Comparison of ENCODE assay signal across 8 cellular contexts in genomic region chr4:55435136-55435535, GRCh38. TPM values are rescaled to one million over a fixed set of nuclear protein-coding genes. Genes with fewer than 3 reads are reported as not detected.
A peak's percentile ranks its signal among the peaks of the same experiment; 100 is the strongest.
DNase-seq lines count a peak whose midpoint lies in the region; ATAC-seq and TF ChIP-seq lines count a peak whose summit lies in the region.

No MANE protein-coding gene starts in this region.

- H3K27me3 ChIP-seq in BE2C: no peaks in the 10 kb centered on the region
- no peaks in the 10 kb centered on the region for H3K27me3 ChIP-seq in effector memory CD4-positive, alpha-beta T cell (replicated peaks; ENCODE audit: control insufficient read depth, insufficient read depth, low read length, poor library complexity, severe bottlenecking)

- ATAC-seq in GM19351 (IDR thresholded peaks at IDR 0.05; ENCODE audit: unreplicated experiment) (peak; percentile 75), GM18517 (IDR thresholded peaks at IDR 0.05; ENCODE audit: unreplicated experiment) (no peak)

- H3K4me1 ChIP-seq in BE2C: no peaks in the 10 kb centered on the region
- peaks cover 5% of the 10 kb centered on the region for H3K4me1 ChIP-seq in effector memory CD4-positive, alpha-beta T cell (ENCODE audit: control insufficient read depth, insufficient read depth, low read length, poor library complexity, severe bottlenecking)

- H3K4me3 ChIP-seq in BE2C (ENCODE audit: low read depth, low read length) (no peak overlapping the region), retinal pigment epithelial cell (ENCODE audit: low read length) (no peak overlapping the region)
- H3K4me3 ChIP-seq in effector memory CD4-positive, alpha-beta T cell (ENCODE audit: insufficient read depth, low read depth, low read length, poor library complexity, severe bottlenecking): no peak overlapping the region

- H3K27ac ChIP-seq in effector memory CD4-positive, alpha-beta T cell (ENCODE audit: insufficient read depth, low read length, poor library complexity, severe bottlenecking): peak overlapping the region; percentile 18

- DNase-seq in BE2C: no peak
- peak; percentile 91 to 95 for DNase-seq in Kasumi-1 (lab: John Stamatoyannopoulos, UW)
- no peak for DNase-seq in effector memory CD4-positive, alpha-beta T cell
- no peak for DNase-seq in retinal pigment epithelial cell (ENCODE audit: low read depth)
- DNase-seq in AML-193 (lab: John Stamatoyannopoulos, UW): no peak
- DNase-seq in GM10266 (ENCODE audit: extremely low spot score): no peak

- TF ChIP-seq CTCF in BE2C (IDR thresholded peaks at IDR 0.05; ENCODE audit: low read depth, low read length) (peak; percentile 33), retinal pigment epithelial cell (conservative IDR thresholded peaks at IDR 0.05; ENCODE audit: low read depth, low read length) (peak; percentile 40), GM10266 (IDR thresholded peaks at IDR 0.05; ENCODE audit: control insufficient read depth, insufficient read depth, low read depth, missing control alignments) (no peak)

- peaks cover 52% of the 10 kb centered on the region for H3K36me3 ChIP-seq in BE2C
- H3K36me3 ChIP-seq in effector memory CD4-positive, alpha-beta T cell (ENCODE audit: control insufficient read depth, insufficient read depth, low read length): peaks cover 25% of the 10 kb centered on the region

- H3K9me3 ChIP-seq in BE2C: no peaks in the 10 kb centered on the region
- H3K9me3 ChIP-seq in effector memory CD4-positive, alpha-beta T cell (ENCODE audit: control insufficient read depth, low read length): no peaks in the 10 kb centered on the region

RNA-seq across cellular contexts. Expression of gene TMEM165, which starts 39.4 kb away (rescaled TPM):
- 45.3 TPM for polyA plus RNA-seq in BE2C (2012; ENCODE audit: insufficient read depth, insufficient read length, low read depth)

Comparison
In these comparisons a context has a peak if more than half of its experiments do, and no peak if none do; other contexts are left out.
1. DNase-seq: peak in Kasumi-1 (2 of 2); none in BE2C (single experiment), effector memory CD4-positive, alpha-beta T cell (0 of 3), retinal pigment epithelial cell (single experiment), AML-193 (0 of 2) and GM10266 (single experiment).